ENCODE assay signal across 24 cellular contexts in the genomic region with DNA sequence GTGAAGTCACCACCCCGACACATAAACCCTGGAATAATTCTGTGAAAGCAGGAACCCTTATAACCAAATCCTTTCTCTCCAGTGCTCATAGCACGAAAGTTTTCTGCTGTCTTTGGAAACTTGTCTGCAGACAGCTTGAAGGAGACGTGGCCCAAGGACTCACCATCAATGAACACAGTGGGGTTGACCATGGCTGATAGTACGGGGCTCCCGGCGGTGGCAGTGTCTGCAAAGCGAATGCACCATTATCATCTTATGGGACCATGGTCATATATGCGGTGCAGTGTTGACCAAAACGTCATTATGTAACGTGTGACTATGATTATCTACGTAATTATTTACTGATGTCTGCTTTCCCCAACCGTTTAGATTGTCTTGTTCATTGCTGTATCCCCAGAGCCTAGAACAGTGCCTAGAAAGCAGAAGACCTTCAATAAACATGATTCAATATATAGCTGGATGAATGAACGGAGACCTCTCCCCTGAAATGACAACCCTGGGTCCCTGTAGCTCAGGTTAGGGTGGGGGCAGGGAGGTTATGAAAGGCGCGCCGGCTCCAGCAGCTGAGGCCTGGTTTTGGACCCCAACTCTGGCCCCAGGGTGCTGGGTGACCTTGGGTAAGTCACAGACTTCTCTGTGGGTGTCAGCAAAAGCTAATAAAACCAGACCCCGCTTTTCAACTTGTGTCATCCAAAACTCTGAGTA.
DNase-seq lines count a peak whose midpoint lies in the region; ATAC-seq, FAIRE-seq and TF ChIP-seq lines count a peak whose summit lies in the region.
"Had no signal": no experiment of that assay in that cellular context is flagged by ENCODE, and none has a peak within 500 bp of the region (broad histone marks: within the 10 kb centered on the region; RNA-seq: fewer than 3 reads in every experiment).

No MANE protein-coding gene starts in this region.

- H3K4me1 Mint-ChIP-seq in neural progenitor cell, result peaks cover 38% of the 10 kb centered on the region
- H3K4me1 Mint-ChIP-seq: CD14-positive monocyte; CD8-positive, alpha-beta memory T cell had no signal

- peak; percentile 16 for DNase-seq in kidney
- DNase-seq in neural progenitor cell (ENCODE audit: low spot score), result no peak
- DNase-seq in upper lobe of right lung, result peak; percentile 26
- DNase-seq in cerebellum (ENCODE audit: low spot score), result no peak
- DNase-seq in HUDEP-2 (lab: John Stamatoyannopoulos, UW; ENCODE audit: unreplicated experiment in 76 of 76), result no peak
- DNase-seq: CD8-positive, alpha-beta memory T cell; DMS 273 treated with DMSO at 0.1 percent for 48 hours; DND-41; GOT3; HCEC 1CT; Karpas-422; NCI-H1092; NCI-H1417 treated with DMSO at 0.1 percent for 48 hours; NCI-H1694 treated with DMSO at 0.1 percent for 48 hours; NCI-H2227 treated with DMSO at 0.1 percent for 48 hours; NCI-H526 treated with DMSO at 0.1 percent for 48 hours; Peyer's patch; SHP77 treated with DMSO at 0.1 percent for 48 hours had no signal

- H3K27ac ChIP-seq in BLaER1 treated with 17β-estradiol and CSF1 and Interleukin-3, amounts not matched to agents 10 nM and 100 nM, result no peak overlapping the region
- no peak overlapping the region for H3K27ac ChIP-seq in kidney (ENCODE audit: low read depth in 2 of 2, low read length in 2 of 2)
- no peak overlapping the region for H3K27ac ChIP-seq in neural progenitor cell
- no peak overlapping the region for H3K27ac ChIP-seq in upper lobe of right lung
- H3K27ac ChIP-seq: A549, Peyer's patch had no signal

- H3K9ac ChIP-seq in BLaER1 treated with 17β-estradiol and CSF1 and Interleukin-3, amounts not matched to agents 10 nM and 100 nM, result no peak overlapping the region
- H3K9ac ChIP-seq in kidney (ENCODE audit: low read length in 2 of 2), result no peak overlapping the region
- no peak overlapping the region for H3K9ac ChIP-seq in neural progenitor cell

- peaks cover 3 to 51% (median 48%) of the 10 kb centered on the region in 10 experiments; a peak in 17 of 20 replicates for H3K4me1 ChIP-seq in BLaER1 treated with 17β-estradiol and CSF1 and Interleukin-3, amounts not matched to agents 10 nM and 100 nM
- H3K4me1 ChIP-seq in kidney (ENCODE audit: control insufficient read depth in 1 of 2, insufficient read depth in 1 of 2, low read depth in 1 of 2, low read length in 2 of 2) (no peaks in the 10 kb centered on the region), neural progenitor cell (peaks cover 6% of the 10 kb centered on the region), upper lobe of right lung (no peaks in the 10 kb centered on the region)
- H3K4me1 ChIP-seq: A549, Peyer's patch had no signal

- H3K36me3 ChIP-seq in BLaER1 treated with 17β-estradiol and CSF1 and Interleukin-3, amounts not matched to agents 10 nM and 100 nM, result no peaks in the 10 kb centered on the region
- H3K36me3 ChIP-seq in kidney (ENCODE audit: control insufficient read depth in 1 of 2, insufficient read depth in 2 of 2, low read length in 2 of 2), result no peaks in the 10 kb centered on the region
- no peaks in the 10 kb centered on the region for H3K36me3 ChIP-seq in neural progenitor cell
- no peaks in the 10 kb centered on the region for H3K36me3 ChIP-seq in upper lobe of right lung
- H3K36me3 ChIP-seq: Peyer's patch had no signal

- H3K4me3 Mint-ChIP-seq in neural progenitor cell, result peak overlapping the region; percentile 38
- H3K4me3 Mint-ChIP-seq: CD14-positive monocyte; CD8-positive, alpha-beta memory T cell had no signal

- no peaks in the 10 kb centered on the region for H3K36me3 Mint-ChIP-seq in neural progenitor cell
- H3K36me3 Mint-ChIP-seq: CD14-positive monocyte; CD8-positive, alpha-beta memory T cell had no signal

- peaks cover 29% of the 10 kb centered on the region for H3K27me3 Mint-ChIP-seq in neural progenitor cell (ENCODE audit: insufficient read depth, low read depth)

- intact Hi-C loops in kidney (cut with DNase I), result no loop called here
- intact Hi-C loops in upper lobe of right lung (cut with DNase I), result no loop called here

- no peak overlapping the region for H2AFZ ChIP-seq in neural progenitor cell (replicated peaks)

- no peak for ATAC-seq in upper lobe of right lung
- ATAC-seq in HG03108 (IDR thresholded peaks at IDR 0.05; ENCODE audit: unreplicated experiment), result no peak
- ATAC-seq: A549, HepG2 had no signal

- no peaks in the 10 kb centered on the region for H3K27me3 ChIP-seq in BLaER1 treated with 17β-estradiol and CSF1 and Interleukin-3, amounts not matched to agents 10 nM and 100 nM
- H3K27me3 ChIP-seq in neural progenitor cell (peaks cover 10% of the 10 kb centered on the region), upper lobe of right lung (peaks cover 6% of the 10 kb centered on the region)
- H3K27me3 ChIP-seq: Peyer's patch had no signal

- H3K9me3 Mint-ChIP-seq in neural progenitor cell, result no peaks in the 10 kb centered on the region
- H3K9me3 Mint-ChIP-seq: CD8-positive, alpha-beta memory T cell had no signal

- no peak overlapping the region for H3K27ac Mint-ChIP-seq in neural progenitor cell
- H3K27ac Mint-ChIP-seq: CD8-positive, alpha-beta memory T cell had no signal

- no peaks in the 10 kb centered on the region for H3K79me2 ChIP-seq in neural progenitor cell (ENCODE audit: low read depth)

- peaks cover 7% of the 10 kb centered on the region for H3F3A ChIP-seq in neural progenitor cell (ENCODE audit: low read depth)

- TF ChIP-seq CTCF in kidney (IDR thresholded peaks at IDR 0.05; ENCODE audit: borderline replicate concordance, extremely low read depth, insufficient read depth), result no peak
- no peak for TF ChIP-seq CTCF in neural progenitor cell (IDR thresholded peaks at IDR 0.05)
- TF ChIP-seq CTCF in upper lobe of right lung (IDR thresholded peaks at IDR 0.05), result no peak

- H3K4me2 ChIP-seq in BLaER1 treated with 17β-estradiol and CSF1 and Interleukin-3, amounts not matched to agents 10 nM and 100 nM, result peak overlapping the region in 6 of 11 experiments; percentile 69 to 83 (median 74); a peak in 10 of 22 replicates
- H3K4me2 ChIP-seq in neural progenitor cell, result no peak overlapping the region
- H3K4me2 ChIP-seq: A549 had no signal

- no peak for FAIRE-seq in kidney (lab: Jason Lieb, UNC)
- FAIRE-seq: A549, GM12892, HepG2 had no signal

- no peak overlapping the region for H3K4me3 ChIP-seq in BLaER1 treated with 17β-estradiol and CSF1 and Interleukin-3, amounts not matched to agents 10 nM and 100 nM
- no peak overlapping the region for H3K4me3 ChIP-seq in kidney (ENCODE audit: low read length in 2 of 2)
- no peak overlapping the region for H3K4me3 ChIP-seq in neural progenitor cell
- no peak overlapping the region for H3K4me3 ChIP-seq in upper lobe of right lung
- H3K4me3 ChIP-seq: A549, Peyer's patch had no signal

- H4K20me1 ChIP-seq in BLaER1 treated with 17β-estradiol and CSF1 and Interleukin-3, amounts not matched to agents 10 nM and 100 nM, result no peaks in the 10 kb centered on the region
- no peaks in the 10 kb centered on the region for H4K20me1 ChIP-seq in neural progenitor cell (ENCODE audit: low read depth)

- peaks cover 0 to 5% (median 0%) of the 10 kb centered on the region in 11 experiments; a peak in 2 of 22 replicates for H3K9me3 ChIP-seq in BLaER1 treated with 17β-estradiol and CSF1 and Interleukin-3, amounts not matched to agents 10 nM and 100 nM (replicated peaks in 1 of 11)
- H3K9me3 ChIP-seq in kidney (ENCODE audit: control insufficient read depth in 1 of 2, low read length in 2 of 2) (no peaks in the 10 kb centered on the region), neural progenitor cell (ENCODE audit: low read depth) (no peaks in the 10 kb centered on the region), upper lobe of right lung (no peaks in the 10 kb centered on the region)
- H3K9me3 ChIP-seq: A549, Peyer's patch had no signal

Comparison
In these comparisons a context has a peak if more than half of its experiments do, and no peak if none do; other contexts are left out.
1. DNase-seq: peak in kidney (single experiment) and upper lobe of right lung (single experiment); none in neural progenitor cell (single experiment), cerebellum (single experiment) and HUDEP-2 (0 of 76).